Comparison of ENCODE assay signal across 1 cellular context in the genomic region with DNA sequence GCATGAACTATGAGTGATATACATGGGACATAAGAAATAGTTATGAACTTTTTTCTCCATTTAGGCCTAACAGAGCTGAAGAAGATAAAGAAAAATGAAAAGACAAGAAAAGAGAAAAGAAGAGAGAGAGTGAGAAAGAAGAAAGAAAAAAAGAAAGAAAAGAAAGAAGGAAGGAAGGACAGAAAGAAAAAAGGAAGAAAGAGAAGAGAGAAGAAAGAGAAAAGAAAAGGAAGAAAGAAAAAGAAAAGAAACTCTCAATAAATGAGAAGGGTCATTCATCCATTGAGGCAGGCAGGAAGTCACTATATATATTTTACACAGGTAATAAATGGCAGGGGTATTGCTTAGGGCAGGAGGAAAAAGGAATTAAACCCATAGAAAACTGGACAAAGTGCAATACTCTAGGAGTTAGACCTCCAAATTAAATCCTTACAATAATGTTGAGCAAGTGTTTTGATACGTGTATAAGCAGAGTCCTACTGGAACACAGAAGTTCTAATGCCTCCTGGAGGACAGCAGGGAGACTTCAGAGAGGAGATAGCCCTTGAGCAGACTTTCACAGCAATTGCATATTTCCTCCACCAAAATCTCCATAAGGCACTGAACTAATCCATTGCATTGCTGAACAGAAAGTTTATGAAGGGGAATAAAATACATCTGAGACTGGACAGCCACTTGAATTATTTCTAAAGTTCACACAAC.
TF ChIP-seq lines count a peak whose summit lies in the region.

No MANE protein-coding gene starts in this region.

TF ChIP-seq in H1, 55 proteins besides CTCF, POLR2A, EP300 and RAD21:
- TF ChIP-seq KDM1A (IDR thresholded peaks at IDR 0.05; ENCODE audit: borderline replicate concordance, low read length): no peak
- TF ChIP-seq CTBP2 (IDR thresholded peaks at IDR 0.05; ENCODE audit: borderline replicate concordance, insufficient read depth, insufficient read length, low read length): no peak
- TF ChIP-seq, protein P1, sequence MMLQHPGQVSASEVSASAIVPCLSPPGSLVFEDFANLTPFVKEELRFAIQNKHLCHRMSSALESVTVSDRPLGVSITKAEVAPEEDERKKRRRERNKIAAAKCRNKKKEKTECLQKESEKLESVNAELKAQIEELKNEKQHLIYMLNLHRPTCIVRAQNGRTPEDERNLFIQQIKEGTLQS (IDR thresholded peaks at IDR 0.05; ENCODE audit: insufficient read depth, low read depth, low read length): no peak
- TF ChIP-seq SP1 (IDR thresholded peaks at IDR 0.05; ENCODE audit: low read depth, low read length): no peak
- TF ChIP-seq CEBPB (IDR thresholded peaks at IDR 0.05; ENCODE audit: low read depth, low read length): no peak
- TF ChIP-seq ASH2L (IDR thresholded peaks at IDR 0.05; ENCODE audit: low read length): no peak
- no peak for TF ChIP-seq FOSL1 (IDR thresholded peaks at IDR 0.05; ENCODE audit: insufficient read depth, low read depth, low read length)
- TF ChIP-seq, protein P2, sequence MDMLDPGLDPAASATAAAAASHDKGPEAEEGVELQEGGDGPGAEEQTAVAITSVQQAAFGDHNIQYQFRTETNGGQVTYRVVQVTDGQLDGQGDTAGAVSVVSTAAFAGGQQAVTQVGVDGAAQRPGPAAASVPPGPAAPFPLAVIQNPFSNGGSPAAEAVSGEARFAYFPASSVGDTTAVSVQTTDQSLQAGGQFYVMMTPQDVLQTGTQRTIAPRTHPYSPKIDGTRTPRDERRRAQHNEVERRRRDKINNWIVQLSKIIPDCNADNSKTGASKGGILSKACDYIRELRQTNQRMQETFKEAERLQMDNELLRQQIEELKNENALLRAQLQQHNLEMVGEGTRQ (IDR thresholded peaks at IDR 0.05; ENCODE audit: low read length): no peak
- TF ChIP-seq BCL11A (IDR thresholded peaks at IDR 0.05; ENCODE audit: low read depth in 2 of 2, low read length in 2 of 2): no peak
- no peak for TF ChIP-seq RBBP5 (IDR thresholded peaks at IDR 0.05; ENCODE audit: borderline replicate concordance, low read depth, low read length)
- no peak for TF ChIP-seq TCF12 (IDR thresholded peaks at IDR 0.05; ENCODE audit: low read depth, low read length)
- TF ChIP-seq, protein P3, sequence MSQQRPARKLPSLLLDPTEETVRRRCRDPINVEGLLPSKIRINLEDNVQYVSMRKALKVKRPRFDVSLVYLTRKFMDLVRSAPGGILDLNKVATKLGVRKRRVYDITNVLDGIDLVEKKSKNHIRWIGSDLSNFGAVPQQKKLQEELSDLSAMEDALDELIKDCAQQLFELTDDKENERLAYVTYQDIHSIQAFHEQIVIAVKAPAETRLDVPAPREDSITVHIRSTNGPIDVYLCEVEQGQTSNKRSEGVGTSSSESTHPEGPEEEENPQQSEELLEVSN (IDR thresholded peaks at IDR 0.05): no peak
- TF ChIP-seq TAF7 (optimal IDR thresholded peaks at IDR 0.05; ENCODE audit: borderline replicate concordance, low read depth, low read length): no peak
- TF ChIP-seq GTF2F1 (IDR thresholded peaks at IDR 0.05; ENCODE audit: borderline replicate concordance, low read depth, low read length): no peak
- TF ChIP-seq BACH1 (IDR thresholded peaks at IDR 0.05; ENCODE audit: low read length): no peak
- no peak for TF ChIP-seq TEAD4 (IDR thresholded peaks at IDR 0.05; ENCODE audit: low read depth, low read length)
- TF ChIP-seq JUND (IDR thresholded peaks at IDR 0.05; ENCODE audit: low read length): no peak
